Comparison of ENCODE assay signal across 10 cellular contexts in the genomic region with DNA sequence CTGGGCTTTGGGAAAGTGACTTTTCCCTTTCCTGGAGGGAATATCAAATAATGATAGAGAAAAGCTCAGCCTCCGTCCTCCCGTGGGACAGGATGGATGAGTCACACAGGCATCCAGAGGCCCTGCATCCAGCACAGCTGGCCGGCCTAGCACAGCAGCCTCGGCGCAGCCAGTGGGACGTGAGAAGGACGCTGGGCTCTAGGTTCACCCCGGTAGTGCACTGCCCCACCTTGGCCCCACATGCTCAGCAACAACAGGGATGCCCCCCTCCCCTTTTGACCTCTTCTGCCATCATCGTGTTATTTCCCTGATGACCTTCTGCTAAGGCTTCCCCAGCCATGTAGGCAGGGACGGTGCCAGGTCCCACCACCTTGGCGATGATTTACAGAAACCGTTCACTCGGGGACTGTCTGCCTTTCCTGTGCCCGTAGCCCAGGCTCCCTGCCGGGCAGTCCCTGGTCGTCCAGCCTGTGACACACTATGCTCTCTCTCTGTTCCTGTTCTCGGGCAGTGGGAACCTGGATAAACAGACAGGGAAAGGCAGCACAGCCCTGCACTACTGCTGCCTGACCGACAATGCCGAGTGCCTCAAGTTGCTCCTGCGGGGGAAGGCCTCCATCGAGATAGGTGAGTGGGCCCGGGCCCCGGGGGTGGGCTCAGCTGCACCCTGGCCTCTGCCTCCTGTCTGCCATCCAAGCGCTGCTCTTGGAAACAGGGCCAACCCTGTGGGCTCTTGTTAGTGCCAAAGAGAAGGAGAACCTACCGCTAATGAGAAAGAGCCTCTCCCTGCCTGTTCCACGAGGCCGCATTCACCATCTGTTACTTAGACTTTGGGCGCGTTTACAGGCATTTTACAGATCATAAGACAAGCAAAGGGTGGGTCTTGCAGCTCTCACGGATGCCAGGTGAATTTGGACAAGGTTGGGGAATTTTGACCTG. TPM values are rescaled to one million over a fixed set of nuclear protein-coding genes. Genes with fewer than 3 reads are reported as not detected.
A peak's percentile ranks its signal among the peaks of the same experiment; 100 is the strongest.
DNase-seq lines count a peak whose midpoint lies in the region; ATAC-seq lines count a peak whose summit lies in the region.
"Had no signal": no experiment of that assay in that cellular context is flagged by ENCODE, and none has a peak within 500 bp of the region (broad histone marks: within the 10 kb centered on the region; RNA-seq: fewer than 3 reads in every experiment).

No MANE protein-coding gene starts in this region.

- peak overlapping the region; percentile 80 for H3K27ac ChIP-seq in ACC112 (ENCODE audit: low read depth, low read length)

- H3K4me1 ChIP-seq in ACC112 (ENCODE audit: control insufficient read depth, insufficient read depth, low read length, unreplicated experiment), result peaks cover 52% of the 10 kb centered on the region
- H3K4me1 ChIP-seq: prostate gland had no signal

- DNase-seq in NCI-H226 (peak; percentile 51), dermis blood vessel endothelial cell (peak; percentile 84), lung microvascular endothelial cell (ENCODE audit: low read depth in 2 of 2) (peak; percentile 88 to 89), COLO668 (lab: John Stamatoyannopoulos, UW; ENCODE audit: unreplicated experiment) (no peak), putamen (ENCODE audit: low spot score) (no peak)

- peaks cover 19% of the 10 kb centered on the region; the same call in 1 of the 2 replicates for H3K36me3 ChIP-seq in ACC112 (ENCODE audit: insufficient read depth, low read length)
- H3K36me3 ChIP-seq: prostate gland had no signal

- H3K27me3 ChIP-seq in ACC112 (ENCODE audit: insufficient read depth, low read length), result no peaks in the 10 kb centered on the region
- H3K27me3 ChIP-seq: BLaER1 treated with 17β-estradiol and CSF1 and Interleukin-3, amounts not matched to agents 10 nM and 100 nM had no signal

- ATAC-seq in GM21515 (IDR thresholded peaks at IDR 0.05; ENCODE audit: unreplicated experiment), result no peak
- no peak for ATAC-seq in HG03196 (IDR thresholded peaks at IDR 0.05; ENCODE audit: unreplicated experiment)

- H3K4me3 ChIP-seq in ACC112 (ENCODE audit: low read depth, low read length), result no peak overlapping the region
- H3K4me3 ChIP-seq: BLaER1 treated with 17β-estradiol and CSF1 and Interleukin-3, amounts not matched to agents 10 nM and 100 nM; prostate gland had no signal

- H2AFZ ChIP-seq in ACC112 (ENCODE audit: low read length, unreplicated experiment), result no peak overlapping the region

- peaks cover 8% of the 10 kb centered on the region for H3K79me2 ChIP-seq in ACC112 (ENCODE audit: control insufficient read depth, insufficient read depth, low read length, unreplicated experiment)

RNA-seq across cellular contexts. Expression of gene ITGB1BP1, which starts 44.6 kb away (rescaled TPM):
- total RNA-seq in dermis blood vessel endothelial cell (41.0 and 52.5 TPM in 2 replicates), lung microvascular endothelial cell (25.6 and 31.6 TPM in 2 replicates)

RNA-seq across cellular contexts. Expression of gene CPSF3, which starts 44.8 kb away (rescaled TPM):
- total RNA-seq in dermis blood vessel endothelial cell (44.1 and 99.6 TPM in 2 replicates), lung microvascular endothelial cell (22.0 and 27.9 TPM in 2 replicates)

Comparison
In these comparisons a context has a peak if more than half of its experiments do, and no peak if none do; other contexts are left out.
1. DNase-seq: peak in NCI-H226 (single experiment), dermis blood vessel endothelial cell (single experiment) and lung microvascular endothelial cell (2 of 2); none in COLO668 (single experiment) and putamen (single experiment).